Comparison of ENCODE assay signal across 15 cellular contexts in genomic region chr11:58028687-58029411, GRCh38. TPM values are rescaled to one million over a fixed set of nuclear protein-coding genes. Genes with fewer than 3 reads are reported as not detected.
DNase-seq lines count a peak whose midpoint lies in the region; FAIRE-seq and TF ChIP-seq lines count a peak whose summit lies in the region.
"Had no signal": no experiment of that assay in that cellular context is flagged by ENCODE, and none has a peak within 500 bp of the region (broad histone marks: within the 10 kb centered on the region; RNA-seq: fewer than 3 reads in every experiment).

No MANE protein-coding gene starts in this region.

- 53 to 62% methylated on average over 6 of the region's 6 CpGs for whole genome bisulfite sequencing in GM23248 (ENCODE audit: low coverage in 1 of 2, low lambda C conversion rate in 2 of 2, missing lambda C conversion rate in 2 of 2), 2 experiments
- 56 to 72% (median 64%) methylated on average over 5 to 6 of the region's 6 CpGs for WGBS in adrenal gland, 4 donors
- WGBS in sigmoid colon, 2 donors = 49 to 52% methylated on average over 6 of the region's 6 CpGs

- in situ Hi-C loops in GM23248 (cut with MboI) = no loop called here

- H3K9me3 ChIP-seq in GM23248 (ENCODE audit: low read depth) = no peaks in the 10 kb centered on the region
- no peaks in the 10 kb centered on the region for H3K9me3 ChIP-seq in adrenal gland (replicated peaks in 1 of 3)
- no peaks in the 10 kb centered on the region for H3K9me3 ChIP-seq in kidney (ENCODE audit: control insufficient read depth in 1 of 2, low read length in 2 of 2)
- no peaks in the 10 kb centered on the region for H3K9me3 ChIP-seq in sigmoid colon

- H3F3A ChIP-seq in GM23248 (ENCODE audit: insufficient read depth) = peaks cover 21% of the 10 kb centered on the region; the same call in 1 of the 2 replicates

- DNase-seq in GM23248 (peak; percentile 56), adrenal gland (peak in 5 of 7 donors; percentile 14 to 63 (median 26)), kidney (peak; percentile 75), sigmoid colon (no peak), NCI-H187 (lab: John Stamatoyannopoulos, UW) (no peak), NCI-H510A treated with DMSO at 0.1 percent for 48 hours (lab: John Stamatoyannopoulos, UW) (no peak), DMS53 (lab: John Stamatoyannopoulos, UW) (no peak)
- DNase-seq in stimulated activated CD4-positive, alpha-beta T cell treated with anti-CD3 and anti-CD28 coated beads, Interleukin-12 subunit alpha, Interleukin-12 subunit beta, amount 100 ng/mL, for 4 hours = no peak
- DNase-seq: CD4-positive, CD25-positive, alpha-beta regulatory T cell; naive B cell; NCI-H1436; NCI-H748 treated with DMSO at 0.1 percent for 48 hours; stimulated activated CD8-positive, alpha-beta memory T cell treated with anti-CD3 and anti-CD28 coated beads, Interleukin-4, amount 100 ng/mL, for 48 hours had no signal

- intact Hi-C loops in adrenal gland (cut with DNase I) (no loop called here), kidney (cut with DNase I) (no loop called here), sigmoid colon (cut with DNase I) (no loop called here)

- peak; percentile 74 for FAIRE-seq in kidney (lab: Jason Lieb, UNC)
- FAIRE-seq: bronchial epithelial cell had no signal

- H3K9me2 ChIP-seq in GM23248 (ENCODE audit: insufficient read depth) = no peaks in the 10 kb centered on the region

- H3K79me2 ChIP-seq in GM23248 (ENCODE audit: insufficient read depth) = no peaks in the 10 kb centered on the region

- TF ChIP-seq EP300 in sigmoid colon (IDR thresholded peaks at IDR 0.05) = no peak

- no peaks in the 10 kb centered on the region for H3K27me3 ChIP-seq in GM23248 (replicated peaks; ENCODE audit: insufficient read depth)
- H3K27me3 ChIP-seq in adrenal gland = no peaks in the 10 kb centered on the region
- H3K27me3 ChIP-seq in sigmoid colon = no peaks in the 10 kb centered on the region

- H3K27ac ChIP-seq in GM23248 (peak overlapping the region; percentile 26; the same call in 1 of the 2 replicates), adrenal gland (peak overlapping the region in 1 of 5 donors; percentile 74), kidney (ENCODE audit: low read depth in 2 of 2, low read length in 2 of 2) (peak overlapping the region; percentile 81 to 85), sigmoid colon (peak overlapping the region in 3 of 4 donors; percentile 11 to 57 (median 13))

- H3K4me2 ChIP-seq in GM23248 (ENCODE audit: unreplicated experiment) = no peak overlapping the region

- no peak overlapping the region for H3K9ac ChIP-seq in GM23248
- H3K9ac ChIP-seq in kidney (ENCODE audit: low read length in 2 of 2) = no peak overlapping the region

- TF ChIP-seq CTCF in adrenal gland (IDR thresholded peaks at IDR 0.05) (no peak), kidney (IDR thresholded peaks at IDR 0.05; ENCODE audit: borderline replicate concordance, extremely low read depth, insufficient read depth) (no peak), sigmoid colon (IDR thresholded peaks at IDR 0.05) (no peak)

- TF ChIP-seq POLR2A in adrenal gland (IDR thresholded peaks at IDR 0.05) (no peak), sigmoid colon (IDR thresholded peaks at IDR 0.05) (no peak)

- no peak overlapping the region for H3K4me3 ChIP-seq in GM23248
- no peak overlapping the region for H3K4me3 ChIP-seq in adrenal gland
- no peak overlapping the region for H3K4me3 ChIP-seq in kidney (ENCODE audit: low read length in 2 of 2)
- no peak overlapping the region for H3K4me3 ChIP-seq in sigmoid colon

- H3K36me3 ChIP-seq in GM23248 (ENCODE audit: low read depth) (no peaks in the 10 kb centered on the region), adrenal gland (replicated peaks in 1 of 2) (no peaks in the 10 kb centered on the region), kidney (ENCODE audit: control insufficient read depth in 1 of 2, insufficient read depth in 2 of 2, low read length in 2 of 2) (no peaks in the 10 kb centered on the region), sigmoid colon (no peaks in the 10 kb centered on the region)

- peaks cover 38% of the 10 kb centered on the region for H3K4me1 ChIP-seq in GM23248 (ENCODE audit: insufficient read depth)
- no peaks in the 10 kb centered on the region for H3K4me1 ChIP-seq in adrenal gland (replicated peaks in 1 of 2)
- H3K4me1 ChIP-seq in kidney (ENCODE audit: control insufficient read depth in 1 of 2, insufficient read depth in 1 of 2, low read depth in 1 of 2, low read length in 2 of 2) = peaks cover 13 to 28% of the 10 kb centered on the region in 2 donors
- peaks cover 0 to 16% (median 10%) of the 10 kb centered on the region in 4 donors for H3K4me1 ChIP-seq in sigmoid colon

- H2AFZ ChIP-seq in GM23248 = peak overlapping the region; percentile 34

- H4K20me1 ChIP-seq in GM23248 (ENCODE audit: insufficient read depth) = no peaks in the 10 kb centered on the region

RNA-seq across cellular contexts. Expression of gene OR6Q1, which starts 1.9 kb away (rescaled TPM):
- total RNA-seq in GM23248 (2014; rRNA removed; shearing (Covaris generic)) = not detected in 2 replicates
- not detected in 2 replicates for polyA plus RNA-seq in GM23248 (2016; fragmentation: Nextera tagmentation; extraction: Ambion mirVana)
- total RNA-seq in adrenal gland = not detected
- not detected for polyA plus RNA-seq in adrenal gland
- not detected for total RNA-seq in kidney
- polyA plus RNA-seq in kidney (ENCODE audit: insufficient read depth, low read depth, low replicate concordance) = not detected
- total RNA-seq in sigmoid colon = not detected
- not detected for polyA plus RNA-seq in sigmoid colon
- total RNA-seq: bronchial epithelial cell; CD4-positive, CD25-positive, alpha-beta regulatory T cell; SK-MEL-5 had no signal
- polyA plus RNA-seq: CD4-positive, CD25-positive, alpha-beta regulatory T cell had no signal

RNA-seq across cellular contexts. Expression of gene OR9Q1, which starts 5.2 kb away (rescaled TPM):
- not detected in 2 replicates for total RNA-seq in GM23248 (2014; rRNA removed; shearing (Covaris generic))
- not detected in 2 replicates for polyA plus RNA-seq in GM23248 (2016; fragmentation: Nextera tagmentation; extraction: Ambion mirVana)
- total RNA-seq in adrenal gland = not detected
- polyA plus RNA-seq in adrenal gland = not detected
- total RNA-seq in kidney = not detected
- polyA plus RNA-seq in kidney (ENCODE audit: insufficient read depth, low read depth, low replicate concordance) = not detected
- total RNA-seq in sigmoid colon = not detected
- polyA plus RNA-seq in sigmoid colon = not detected
- total RNA-seq: bronchial epithelial cell; CD4-positive, CD25-positive, alpha-beta regulatory T cell; SK-MEL-5 had no signal
- polyA plus RNA-seq: CD4-positive, CD25-positive, alpha-beta regulatory T cell had no signal

Comparison
In these comparisons a context has a peak if more than half of its experiments do, and no peak if none do; other contexts are left out.
1. DNase-seq: peak in GM23248 (single experiment), adrenal gland (5 of 7) and kidney (single experiment); none in sigmoid colon (single experiment), NCI-H187 (0 of 2), NCI-H510A treated with DMSO at 0.1 percent for 48 hours (single experiment), DMS53 (single experiment) and stimulated activated CD4-positive, alpha-beta T cell treated with anti-CD3 and anti-CD28 coated beads, Interleukin-12 subunit alpha, Interleukin-12 subunit beta, amount 100 ng/mL, for 4 hours (single experiment).